In genomic region chr19:49496574-49497008, GRCh38 we compare ENCODE assay signal across 8 cellular contexts. TPM values are rescaled to one million over a fixed set of nuclear protein-coding genes. Genes with fewer than 3 reads are reported as not detected.
DNase-seq lines count a peak whose midpoint lies in the region; ATAC-seq and TF ChIP-seq lines count a peak whose summit lies in the region.

No MANE protein-coding gene starts in this region.

- peak overlapping the region; percentile 85 for H3K4me2 ChIP-seq in HCT116 (ENCODE audit: low read length)
- peak overlapping the region; percentile 94 for H3K4me2 ChIP-seq in hepatocyte
- H3K4me2 ChIP-seq in smooth muscle cell: peak overlapping the region; percentile 97

- H3K79me2 ChIP-seq in HCT116 (ENCODE audit: insufficient read depth, low read length) (peaks cover 34% of the 10 kb centered on the region), hepatocyte (peaks cover 26% of the 10 kb centered on the region), smooth muscle cell (ENCODE audit: low read depth) (peaks cover 24% of the 10 kb centered on the region)

- peaks cover 67% of the 10 kb centered on the region for H3K4me1 Mint-ChIP-seq in activated CD4-positive, alpha-beta memory T cell treated with anti-CD3 and anti-CD28 coated beads, Interleukin-2, amount 10 ng/mL, durations not matched to agents 7 days and 5 days

- H3K4me3 ChIP-seq in HCT116 (replicated peaks in 1 of 2; ENCODE audit: low read depth in 1 of 2, low read length in 2 of 2): peak overlapping the region; percentile 90 to 96
- H3K4me3 ChIP-seq in hepatocyte: peak overlapping the region; percentile 67
- H3K4me3 ChIP-seq in smooth muscle cell: peak overlapping the region; percentile 95

- peaks cover 42% of the 10 kb centered on the region for H3F3A ChIP-seq in smooth muscle cell (ENCODE audit: low read depth)

- intact Hi-C loops in HCT116 (cut with micrococcal nuclease): no loop called here

- under 1% methylated on average over 11 of the region's 11 CpGs for WGBS in hepatocyte (ENCODE audit: low lambda C conversion rate, missing lambda C conversion rate)
- 1% methylated on average over 11 of the region's 11 CpGs for WGBS in smooth muscle cell (ENCODE audit: low lambda C conversion rate)

- H3K9ac ChIP-seq in HCT116 (ENCODE audit: low read length) (peak overlapping the region; percentile 99), smooth muscle cell (ENCODE audit: low read depth) (peak overlapping the region; percentile 98)

- H3K27me3 ChIP-seq in HCT116 (ENCODE audit: insufficient read depth, low read length) (no peaks in the 10 kb centered on the region), hepatocyte (no peaks in the 10 kb centered on the region), smooth muscle cell (ENCODE audit: low read depth) (no peaks in the 10 kb centered on the region)

- H3K9me3 ChIP-seq in HCT116 (ENCODE audit: control insufficient read depth in 1 of 2, insufficient read depth in 1 of 2, low read depth in 1 of 2, low read length in 2 of 2) (no peaks in the 10 kb centered on the region), hepatocyte (ENCODE audit: low read depth) (no peaks in the 10 kb centered on the region), smooth muscle cell (replicated peaks; ENCODE audit: low read depth) (no peaks in the 10 kb centered on the region)

- H3K27ac Mint-ChIP-seq in activated CD4-positive, alpha-beta memory T cell treated with anti-CD3 and anti-CD28 coated beads, Interleukin-2, amount 10 ng/mL, durations not matched to agents 7 days and 5 days: peak overlapping the region; percentile 99

- TF ChIP-seq POLR2A in HCT116 (IDR thresholded peaks at IDR 0.05; ENCODE audit: borderline replicate concordance, extremely low read depth, insufficient read depth, insufficient read length): no peak

- RAD21 ChIA-PET in HCT116 (lab: Charles Lee; ENCODE audit: low non-redundant PET in 1 of 2, low total read pairs in 2 of 2, uncharacterized antibody in 2 of 2, unreplicated experiment in 2 of 2): no interaction called here

- no peaks in the 10 kb centered on the region for H3K27me3 Mint-ChIP-seq in activated CD4-positive, alpha-beta memory T cell treated with anti-CD3 and anti-CD28 coated beads, Interleukin-2, amount 10 ng/mL, durations not matched to agents 7 days and 5 days

- POLR2A ChIA-PET in HCT116 (lab: Charles Lee): interaction anchor here (1.0 to 3.2 kb wide), 9 partner anchors 11 to 270 kb away, joined by 3 to 17 read pairs (median 7); partner anchors contain the start of genes ALDH16A1, AP2A1, NOSIP and PIH1D1
- POLR2A ChIA-PET in activated CD4-positive, alpha-beta memory T cell treated with anti-CD3 and anti-CD28 coated beads, Interleukin-2, amount 10 ng/mL, durations not matched to agents 7 days and 5 days (lab: Charles Lee): interaction anchor here (0.5 to 3.6 kb wide), 14 partner anchors 20 to 380 kb away, joined by 3 to 27 read pairs (median 4); partner anchors contain the start of genes ALDH16A1, FLT3LG, PIH1D1 and RRAS
- POLR2A ChIA-PET in HEK293T (lab: Yijun Ruan, JAX): interaction anchor here (1.0 to 5.9 kb wide), 7 partner anchors 9 to 373 kb away, joined by 3 to 41 read pairs (median 10); partner anchors contain the start of genes ALDH16A1, PIH1D1, PRMT1 and RPL13A

- no peaks in the 10 kb centered on the region for H3K9me2 ChIP-seq in HCT116 (ENCODE audit: insufficient read depth)
- no peaks in the 10 kb centered on the region for H3K9me2 ChIP-seq in hepatocyte (replicated peaks; ENCODE audit: insufficient read depth)

- DNase-seq in HCT116 (ENCODE audit: low read depth, low spot score) (no peak), hepatocyte (ENCODE audit: low spot score) (no peak), smooth muscle cell (lab: John Stamatoyannopoulos, UW; ENCODE audit: unreplicated experiment) (no peak), NCI-H524 (lab: John Stamatoyannopoulos, UW) (no peak), HEK293T (ENCODE audit: extremely low spot score) (no peak)
- no peak for DNase-seq in activated CD4-positive, alpha-beta memory T cell treated with anti-CD3 and anti-CD28 coated beads, Interleukin-2, amount 10 ng/mL, durations not matched to agents 7 days and 5 days
- DNase-seq in stimulated activated CD8-positive, alpha-beta memory T cell treated with anti-CD3 and anti-CD28 coated beads, Interleukin-4, amount 100 ng/mL, for 48 hours: no peak

- ATAC-seq in HCT116 (no peak), HG03521 (IDR thresholded peaks at IDR 0.05; ENCODE audit: unreplicated experiment) (no peak)

- peak overlapping the region; percentile 98 for H3K4me3 Mint-ChIP-seq in activated CD4-positive, alpha-beta memory T cell treated with anti-CD3 and anti-CD28 coated beads, Interleukin-2, amount 10 ng/mL, durations not matched to agents 7 days and 5 days

- peaks cover 62% of the 10 kb centered on the region for H3K36me3 Mint-ChIP-seq in activated CD4-positive, alpha-beta memory T cell treated with anti-CD3 and anti-CD28 coated beads, Interleukin-2, amount 10 ng/mL, durations not matched to agents 7 days and 5 days (ENCODE audit: low read depth)

- H4K20me1 ChIP-seq in HCT116 (ENCODE audit: insufficient read depth): peaks cover 14% of the 10 kb centered on the region; the same call in 1 of the 2 replicates
- peaks cover 21% of the 10 kb centered on the region for H4K20me1 ChIP-seq in hepatocyte (ENCODE audit: insufficient read depth, poor library complexity, severe bottlenecking)
- peaks cover 48% of the 10 kb centered on the region for H4K20me1 ChIP-seq in smooth muscle cell (ENCODE audit: low read depth)

- H2AFZ ChIP-seq in HCT116 (ENCODE audit: low read depth, low read length, poor library complexity, severe bottlenecking) (no peak overlapping the region), hepatocyte (peak overlapping the region; percentile 4), smooth muscle cell (ENCODE audit: low read depth) (peak overlapping the region; percentile 16)

- no peak for TF ChIP-seq RAD21 in HCT116 (IDR thresholded peaks at IDR 0.05; ENCODE audit: low read depth)

- CTCF ChIA-PET in HCT116 (lab: Charles Lee): interaction anchor here (1.7 kb wide), 1 partner anchor 50 kb away, joined by 9 read pairs; no protein-coding TSS in a partner anchor
- CTCF ChIA-PET in activated CD4-positive, alpha-beta memory T cell treated with anti-CD3 and anti-CD28 coated beads, Interleukin-2, amount 10 ng/mL, durations not matched to agents 7 days and 5 days (lab: Charles Lee): interaction anchor here (1.0 to 2.3 kb wide), 7 partner anchors 9 to 180 kb away, joined by 3 to 8 read pairs (median 4); partner anchors contain the start of genes FLT3LG and RPL13A
- CTCF ChIA-PET in HEK293T (lab: Yijun Ruan, JAX): interaction anchor here (1.5 kb wide), 1 partner anchor 50 kb away, joined by 3 read pairs; no protein-coding TSS in a partner anchor

- H3K4me1 ChIP-seq in HCT116 (ENCODE audit: control insufficient read depth in 1 of 2, insufficient read depth in 2 of 2, low read length in 2 of 2) (peaks cover 15 to 67% of the 10 kb centered on the region in 2 experiments), hepatocyte (ENCODE audit: insufficient read depth) (peaks cover 18% of the 10 kb centered on the region), smooth muscle cell (ENCODE audit: low read depth) (peaks cover 15% of the 10 kb centered on the region)

- TF ChIP-seq CTCF in HCT116 (IDR thresholded peaks at IDR 0.05 in 2 of 3, conservative IDR thresholded peaks at IDR 0.05 in 1 of 3; ENCODE audit: borderline replicate concordance in 1 of 3, insufficient read depth in 1 of 3, low read depth in 2 of 3, low read length in 2 of 3): no peak
- TF ChIP-seq CTCF in hepatocyte (IDR thresholded peaks at IDR 0.05; ENCODE audit: poor library complexity): peak; percentile 3
- no peak for TF ChIP-seq CTCF in smooth muscle cell (IDR thresholded peaks at IDR 0.05; ENCODE audit: borderline replicate concordance, insufficient read depth, poor library complexity, severe bottlenecking)

- no peaks in the 10 kb centered on the region for H3K9me3 Mint-ChIP-seq in activated CD4-positive, alpha-beta memory T cell treated with anti-CD3 and anti-CD28 coated beads, Interleukin-2, amount 10 ng/mL, durations not matched to agents 7 days and 5 days

- BruUV-seq in HCT116 (replicated peaks; lab: Mats Ljungman, UMichigan): TSS peak; percentile 66

- H3K36me3 ChIP-seq in HCT116 (ENCODE audit: control insufficient read depth in 1 of 2, insufficient read depth in 2 of 2, low read length in 2 of 2): peaks cover 13 to 34% of the 10 kb centered on the region in 2 experiments
- no peaks in the 10 kb centered on the region for H3K36me3 ChIP-seq in hepatocyte (replicated peaks; ENCODE audit: insufficient read depth, low read depth)
- peaks cover 5% of the 10 kb centered on the region for H3K36me3 ChIP-seq in smooth muscle cell (ENCODE audit: low read depth)

- H3K27ac ChIP-seq in HCT116 (ENCODE audit: low read depth, low read length): peak overlapping the region; percentile 86
- H3K27ac ChIP-seq in hepatocyte: peak overlapping the region; percentile 96
- peak overlapping the region; percentile 86 for H3K27ac ChIP-seq in smooth muscle cell (ENCODE audit: low read depth)

RNA-seq across cellular contexts. Expression of gene RPS11, which starts 0.4 kb away (rescaled TPM):
- total RNA-seq in HCT116 (2021; ENCODE audit: unreplicated experiment) (2,353 TPM), hepatocyte (3,532 and 3,955 TPM in 2 replicates), smooth muscle cell (3,115 and 3,456 TPM in 2 replicates)
- 4,962 and 5,407 TPM in 2 replicates for polyA plus RNA-seq in HCT116 (2012)
- 1,000 to 10,000 TPM; 2,194 to 2,385 TPM for total RNA-seq in activated CD4-positive, alpha-beta memory T cell treated with anti-CD3 and anti-CD28 coated beads, Interleukin-2, amount 10 ng/mL, durations not matched to agents 7 days and 5 days
- polyA plus RNA-seq in hepatocyte (672 and 689 TPM in 2 replicates), smooth muscle cell (729 and 804 TPM in 2 replicates)

RNA-seq across cellular contexts. Expression of gene RPL13A, which starts 9.2 kb away (rescaled TPM):
- total RNA-seq in HCT116 (2021; ENCODE audit: unreplicated experiment) (3,719 TPM), hepatocyte (1,997 and 2,349 TPM in 2 replicates), smooth muscle cell (1,134 and 1,154 TPM in 2 replicates)
- 4,853 and 5,472 TPM in 2 replicates for polyA plus RNA-seq in HCT116 (2012)
- total RNA-seq in activated CD4-positive, alpha-beta memory T cell treated with anti-CD3 and anti-CD28 coated beads, Interleukin-2, amount 10 ng/mL, durations not matched to agents 7 days and 5 days: 1,000 to 10,000 TPM; 2,417 to 2,463 TPM
- polyA plus RNA-seq in hepatocyte (904 and 953 TPM in 2 replicates), smooth muscle cell (732 and 818 TPM in 2 replicates)

RNA-seq across cellular contexts. Expression of gene FCGRT, which starts 15.9 kb away (rescaled TPM):
- total RNA-seq in HCT116 (2021; ENCODE audit: unreplicated experiment): 1.8 TPM
- polyA plus RNA-seq in HCT116 (2012): 1.2 and 2.1 TPM in 2 replicates
- 10 to 100 TPM; 10.2 to 11.1 TPM for total RNA-seq in activated CD4-positive, alpha-beta memory T cell treated with anti-CD3 and anti-CD28 coated beads, Interleukin-2, amount 10 ng/mL, durations not matched to agents 7 days and 5 days
- 313 and 321 TPM in 2 replicates for total RNA-seq in hepatocyte
- 509 and 519 TPM in 2 replicates for polyA plus RNA-seq in hepatocyte
- total RNA-seq in smooth muscle cell: 58.1 and 66.1 TPM in 2 replicates
- 127 and 135 TPM in 2 replicates for polyA plus RNA-seq in smooth muscle cell

RNA-seq across cellular contexts. Expression of gene FLT3LG, which starts 22.6 kb away (rescaled TPM):
- total RNA-seq in HCT116 (2021; ENCODE audit: unreplicated experiment): 3.8 TPM
- polyA plus RNA-seq in HCT116 (2012): 2.5 and 4.0 TPM in 2 replicates
- 100 to 1,000 TPM; 187 to 197 TPM for total RNA-seq in activated CD4-positive, alpha-beta memory T cell treated with anti-CD3 and anti-CD28 coated beads, Interleukin-2, amount 10 ng/mL, durations not matched to agents 7 days and 5 days
- 0.24 and 1.3 TPM in 2 replicates for total RNA-seq in hepatocyte
- polyA plus RNA-seq in hepatocyte: 2.8 and 3.0 TPM in 2 replicates
- 0.27 and 0.45 TPM in 2 replicates for total RNA-seq in smooth muscle cell
- polyA plus RNA-seq in smooth muscle cell: 0.85 and 2.0 TPM in 2 replicates

RNA-seq across cellular contexts. Expression of gene RCN3, which starts 31.2 kb away (rescaled TPM):
- total RNA-seq in HCT116 (2021; ENCODE audit: unreplicated experiment): 0.39 TPM
- 0.13 TPM in 1 of 2 replicates, not detected in the other for polyA plus RNA-seq in HCT116 (2012)
- 1 to 10 TPM; 1.8 to 2.0 TPM for total RNA-seq in activated CD4-positive, alpha-beta memory T cell treated with anti-CD3 and anti-CD28 coated beads, Interleukin-2, amount 10 ng/mL, durations not matched to agents 7 days and 5 days
- total RNA-seq in hepatocyte: 20.5 and 25.8 TPM in 2 replicates
- 81.4 and 85.4 TPM in 2 replicates for polyA plus RNA-seq in hepatocyte
- total RNA-seq in smooth muscle cell: 248 and 311 TPM in 2 replicates
- polyA plus RNA-seq in smooth muscle cell: 773 and 1,078 TPM in 2 replicates
